ENCODE assay signal across 1 cellular context in genomic region chr19:58555369-58555885, GRCh38.
TF ChIP-seq lines count a peak whose summit lies in the region.

No MANE protein-coding gene starts in this region.

TF ChIP-seq in HepG2, 621 proteins besides CTCF, POLR2A, EP300 and RAD21:
- TF ChIP-seq ZNF747 (CRISPR knock-in tag; IDR thresholded peaks at IDR 0.05; ENCODE audit: borderline replicate concordance): 0 out of 2 replicates have a peak, but pooled peaks have one; percentile 11
- 0 out of 2 replicates have a peak, but pooled peaks have one; percentile 18 for TF ChIP-seq ELF4 (CRISPR knock-in tag; IDR thresholded peaks at IDR 0.05; ENCODE audit: borderline replicate concordance)
- TF ChIP-seq ZNF547 (CRISPR knock-in tag; IDR thresholded peaks at IDR 0.05): no peak
